ENCODE assay signal across 9 cellular contexts in the genomic region with DNA sequence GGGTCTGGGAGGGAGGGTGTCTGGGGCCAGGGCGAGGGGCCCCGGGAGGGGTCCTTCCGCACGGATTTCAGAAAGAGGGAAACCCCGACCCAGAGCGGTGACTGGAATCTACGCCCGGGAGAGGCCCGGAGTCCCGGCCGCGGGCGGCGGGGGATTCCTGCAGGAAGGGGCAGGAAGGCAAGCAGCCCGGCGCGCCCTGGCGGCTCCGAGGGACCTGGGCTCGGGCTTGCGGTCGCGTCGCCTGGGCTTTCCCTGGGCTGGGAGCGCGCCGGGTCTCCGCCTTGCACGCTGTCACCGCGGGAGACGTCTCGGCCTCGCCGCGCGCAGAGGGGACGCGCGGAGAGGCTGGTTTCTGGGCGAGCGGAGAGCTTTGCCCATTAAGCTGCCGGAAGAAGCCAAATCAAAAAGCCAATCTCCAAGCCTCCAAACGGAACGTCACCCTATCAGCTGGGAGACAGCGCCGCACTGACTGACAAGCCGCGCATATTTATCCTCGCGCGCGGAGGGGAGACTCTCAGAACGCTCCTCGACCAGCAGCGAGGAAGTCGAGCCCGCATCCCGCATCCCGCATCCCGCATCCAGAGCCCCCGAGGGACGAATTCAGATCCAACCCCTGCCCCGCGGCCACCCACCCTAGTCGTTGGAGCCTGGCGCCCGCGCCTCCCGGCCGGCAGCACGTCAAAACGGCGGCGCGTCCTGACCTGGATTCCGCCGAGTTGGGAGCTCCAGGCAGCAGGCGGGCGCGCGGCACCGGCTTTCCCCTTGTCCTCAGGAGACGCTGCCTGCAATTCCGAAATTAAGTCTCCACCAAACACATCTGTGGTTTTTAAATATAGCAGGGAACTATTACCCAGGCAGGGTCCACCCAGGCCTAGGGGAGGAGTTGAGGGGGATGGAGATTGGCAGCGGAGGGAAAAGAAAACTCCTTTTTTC. TPM values are rescaled to one million over a fixed set of nuclear protein-coding genes. Genes with fewer than 3 reads are reported as not detected.
DNase-seq lines count a peak whose midpoint lies in the region; ATAC-seq and TF ChIP-seq lines count a peak whose summit lies in the region.
"Had no signal": no experiment of that assay in that cellular context is flagged by ENCODE, and none has a peak within 500 bp of the region (broad histone marks: within the 10 kb centered on the region; RNA-seq: fewer than 3 reads in every experiment).

A gene with protein sequence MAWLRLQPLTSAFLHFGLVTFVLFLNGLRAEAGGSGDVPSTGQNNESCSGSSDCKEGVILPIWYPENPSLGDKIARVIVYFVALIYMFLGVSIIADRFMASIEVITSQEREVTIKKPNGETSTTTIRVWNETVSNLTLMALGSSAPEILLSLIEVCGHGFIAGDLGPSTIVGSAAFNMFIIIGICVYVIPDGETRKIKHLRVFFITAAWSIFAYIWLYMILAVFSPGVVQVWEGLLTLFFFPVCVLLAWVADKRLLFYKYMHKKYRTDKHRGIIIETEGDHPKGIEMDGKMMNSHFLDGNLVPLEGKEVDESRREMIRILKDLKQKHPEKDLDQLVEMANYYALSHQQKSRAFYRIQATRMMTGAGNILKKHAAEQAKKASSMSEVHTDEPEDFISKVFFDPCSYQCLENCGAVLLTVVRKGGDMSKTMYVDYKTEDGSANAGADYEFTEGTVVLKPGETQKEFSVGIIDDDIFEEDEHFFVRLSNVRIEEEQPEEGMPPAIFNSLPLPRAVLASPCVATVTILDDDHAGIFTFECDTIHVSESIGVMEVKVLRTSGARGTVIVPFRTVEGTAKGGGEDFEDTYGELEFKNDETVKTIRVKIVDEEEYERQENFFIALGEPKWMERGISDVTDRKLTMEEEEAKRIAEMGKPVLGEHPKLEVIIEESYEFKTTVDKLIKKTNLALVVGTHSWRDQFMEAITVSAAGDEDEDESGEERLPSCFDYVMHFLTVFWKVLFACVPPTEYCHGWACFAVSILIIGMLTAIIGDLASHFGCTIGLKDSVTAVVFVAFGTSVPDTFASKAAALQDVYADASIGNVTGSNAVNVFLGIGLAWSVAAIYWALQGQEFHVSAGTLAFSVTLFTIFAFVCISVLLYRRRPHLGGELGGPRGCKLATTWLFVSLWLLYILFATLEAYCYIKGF (minus strand): TSS at position 344 of the 933 bp plus-strand sequence. CDS start 20,529 bp downstream, outside the sequence.

- peak within 1 kb of the TSS; percentile 31 to 68 (median 59); a peak in 20 of 22 replicates for H3K9ac ChIP-seq in BLaER1 treated with 17β-estradiol and CSF1 and Interleukin-3, amounts not matched to agents 10 nM and 100 nM
- H3K9ac ChIP-seq in neural cell (ENCODE audit: low read length), result peak within 1 kb of the TSS; percentile 74

- peaks cover 20% of the 10 kb centered on the region for H3K4me1 Mint-ChIP-seq in activated T-cell treated with anti-CD3 and anti-CD28 coated beads, Interleukin-2, amount 50 U/mL, for 72 hours (ENCODE audit: low read depth)

- H3K27me3 Mint-ChIP-seq in activated T-cell treated with anti-CD3 and anti-CD28 coated beads, Interleukin-2, amount 50 U/mL, for 72 hours (ENCODE audit: low read depth), result peaks cover 72% of the 10 kb centered on the region

- peak within 1 kb of the TSS; percentile 96 to 100 (median 99) for H3K4me2 ChIP-seq in BLaER1 treated with 17β-estradiol and CSF1 and Interleukin-3, amounts not matched to agents 10 nM and 100 nM
- H3K4me2 ChIP-seq in neural cell (ENCODE audit: low read length), result peak within 1 kb of the TSS; percentile 74

- no peaks in the 10 kb centered on the region for H3K9me3 Mint-ChIP-seq in activated T-cell treated with anti-CD3 and anti-CD28 coated beads, Interleukin-2, amount 50 U/mL, for 72 hours

- no peaks in the 10 kb centered on the region for H3F3A ChIP-seq in neural cell (ENCODE audit: insufficient read depth, low read length, poor library complexity, severe bottlenecking)

- H3K9me3 ChIP-seq in BLaER1 treated with 17β-estradiol and CSF1 and Interleukin-3, amounts not matched to agents 10 nM and 100 nM (replicated peaks in 1 of 11), result 0 out of 22 replicates have a peak, but pooled peaks cover 0 to 10% (median 0%) of the 10 kb centered on the region in 11 experiments
- H3K9me3 ChIP-seq in neural cell (ENCODE audit: low read length), result no peaks in the 10 kb centered on the region

- H3K79me2 ChIP-seq in neural cell (replicated peaks; ENCODE audit: insufficient read depth, low read length), result no peaks in the 10 kb centered on the region

- H3K4me3 ChIP-seq in BLaER1 treated with 17β-estradiol and CSF1 and Interleukin-3, amounts not matched to agents 10 nM and 100 nM, result peak within 1 kb of the TSS; percentile 60 to 77 (median 66)
- peak within 1 kb of the TSS; percentile 85 for H3K4me3 ChIP-seq in neural cell (ENCODE audit: low read length)
- H3K4me3 ChIP-seq: K562 had no signal

- no peaks in the 10 kb centered on the region for H3K9me2 ChIP-seq in neural cell (ENCODE audit: insufficient read depth, low read length)

- TF ChIP-seq RAD21 in neural cell (conservative IDR thresholded peaks at IDR 0.05), result no peak

- peaks cover 0 to 27% (median 17%) of the 10 kb centered on the region in 11 experiments; a peak in 13 of 22 replicates for H4K20me1 ChIP-seq in BLaER1 treated with 17β-estradiol and CSF1 and Interleukin-3, amounts not matched to agents 10 nM and 100 nM
- no peaks in the 10 kb centered on the region for H4K20me1 ChIP-seq in neural cell (ENCODE audit: insufficient read depth)

- H3K36me3 Mint-ChIP-seq in activated T-cell treated with anti-CD3 and anti-CD28 coated beads, Interleukin-2, amount 50 U/mL, for 72 hours (ENCODE audit: insufficient read depth in 2 of 2), result peaks cover 1 to 2% of the 10 kb centered on the region in 2 donors

- peak within 1 kb of the TSS; percentile 80 to 89 for H3K4me3 Mint-ChIP-seq in activated T-cell treated with anti-CD3 and anti-CD28 coated beads, Interleukin-2, amount 50 U/mL, for 72 hours

- peak within 1 kb of the TSS; percentile 65 for H2AFZ ChIP-seq in neural cell (ENCODE audit: low read depth, low read length)

- peak; percentile 28 for TF ChIP-seq CTCF in neural cell (IDR thresholded peaks at IDR 0.05; ENCODE audit: poor library complexity, severe bottlenecking)

- DNase-seq in NCI-H146 (lab: John Stamatoyannopoulos, UW), result peak; percentile 65
- DNase-seq in activated T-cell treated with anti-CD3 and anti-CD28 coated beads, Interleukin-2, amount 50 U/mL, for 72 hours, result peak; percentile 36 to 37
- DNase-seq in foreskin melanocyte, result peak; percentile 15
- no peak for DNase-seq in NOMO-1 treated with dmso at 0.1 percent for 144 hours (lab: John Stamatoyannopoulos, UW; ENCODE audit: unreplicated experiment)

- no peak within 1 kb of the TSS for H3K27ac Mint-ChIP-seq in activated T-cell treated with anti-CD3 and anti-CD28 coated beads, Interleukin-2, amount 50 U/mL, for 72 hours

- ATAC-seq in GM19043 (IDR thresholded peaks at IDR 0.05; ENCODE audit: low read depth, unreplicated experiment) (peak; percentile 33), GM18517 (IDR thresholded peaks at IDR 0.05; ENCODE audit: unreplicated experiment) (no peak)
- peak; percentile 50 to 56 for ATAC-seq in activated T-cell treated with anti-CD3 and anti-CD28 coated beads, Interleukin-2, amount 50 U/mL, for 72 hours (replicated peaks in 1 of 2)
- ATAC-seq: K562 had no signal

- peak; percentile 76 for TF ChIP-seq EP300 in neural cell (conservative IDR thresholded peaks at IDR 0.05; ENCODE audit: poor library complexity, severe bottlenecking)

- no peak within 1 kb of the TSS for H3K27ac ChIP-seq in BLaER1 treated with 17β-estradiol and CSF1 and Interleukin-3, amounts not matched to agents 10 nM and 100 nM
- H3K27ac ChIP-seq in neural cell (ENCODE audit: low read length), result peak within 1 kb of the TSS; percentile 61

- H3K27me3 ChIP-seq in BLaER1 treated with 17β-estradiol and CSF1 and Interleukin-3, amounts not matched to agents 10 nM and 100 nM, result peaks cover 39 to 61% (median 50%) of the 10 kb centered on the region in 11 experiments
- peaks cover 12% of the 10 kb centered on the region for H3K27me3 ChIP-seq in neural cell (ENCODE audit: insufficient read depth, low read depth, low read length)

- H3K36me3 ChIP-seq in BLaER1 treated with 17β-estradiol and CSF1 and Interleukin-3, amounts not matched to agents 10 nM and 100 nM, result no peaks in the 10 kb centered on the region
- H3K36me3 ChIP-seq in neural cell (ENCODE audit: insufficient read depth, low read length), result no peaks in the 10 kb centered on the region

- H3K4me1 ChIP-seq in BLaER1 treated with 17β-estradiol and CSF1 and Interleukin-3, amounts not matched to agents 10 nM and 100 nM, result peaks cover 17 to 38% (median 34%) of the 10 kb centered on the region in 10 experiments; a peak in 19 of 20 replicates

TF ChIP-seq in neural cell, 6 proteins besides CTCF, POLR2A, EP300 and RAD21 (continues in another document):
- TF ChIP-seq, protein P1, sequence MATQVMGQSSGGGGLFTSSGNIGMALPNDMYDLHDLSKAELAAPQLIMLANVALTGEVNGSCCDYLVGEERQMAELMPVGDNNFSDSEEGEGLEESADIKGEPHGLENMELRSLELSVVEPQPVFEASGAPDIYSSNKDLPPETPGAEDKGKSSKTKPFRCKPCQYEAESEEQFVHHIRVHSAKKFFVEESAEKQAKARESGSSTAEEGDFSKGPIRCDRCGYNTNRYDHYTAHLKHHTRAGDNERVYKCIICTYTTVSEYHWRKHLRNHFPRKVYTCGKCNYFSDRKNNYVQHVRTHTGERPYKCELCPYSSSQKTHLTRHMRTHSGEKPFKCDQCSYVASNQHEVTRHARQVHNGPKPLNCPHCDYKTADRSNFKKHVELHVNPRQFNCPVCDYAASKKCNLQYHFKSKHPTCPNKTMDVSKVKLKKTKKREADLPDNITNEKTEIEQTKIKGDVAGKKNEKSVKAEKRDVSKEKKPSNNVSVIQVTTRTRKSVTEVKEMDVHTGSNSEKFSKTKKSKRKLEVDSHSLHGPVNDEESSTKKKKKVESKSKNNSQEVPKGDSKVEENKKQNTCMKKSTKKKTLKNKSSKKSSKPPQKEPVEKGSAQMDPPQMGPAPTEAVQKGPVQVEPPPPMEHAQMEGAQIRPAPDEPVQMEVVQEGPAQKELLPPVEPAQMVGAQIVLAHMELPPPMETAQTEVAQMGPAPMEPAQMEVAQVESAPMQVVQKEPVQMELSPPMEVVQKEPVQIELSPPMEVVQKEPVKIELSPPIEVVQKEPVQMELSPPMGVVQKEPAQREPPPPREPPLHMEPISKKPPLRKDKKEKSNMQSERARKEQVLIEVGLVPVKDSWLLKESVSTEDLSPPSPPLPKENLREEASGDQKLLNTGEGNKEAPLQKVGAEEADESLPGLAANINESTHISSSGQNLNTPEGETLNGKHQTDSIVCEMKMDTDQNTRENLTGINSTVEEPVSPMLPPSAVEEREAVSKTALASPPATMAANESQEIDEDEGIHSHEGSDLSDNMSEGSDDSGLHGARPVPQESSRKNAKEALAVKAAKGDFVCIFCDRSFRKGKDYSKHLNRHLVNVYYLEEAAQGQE (IDR thresholded peaks at IDR 0.05; ENCODE audit: borderline replicate concordance), result peak; percentile 36
- TF ChIP-seq POLR2AphosphoS5 (IDR thresholded peaks at IDR 0.05) (peak; percentile 75), MXI1 (conservative IDR thresholded peaks at IDR 0.05; ENCODE audit: poor library complexity, severe bottlenecking) (peak; percentile 74), EZH2 (IDR thresholded peaks at IDR 0.05; ENCODE audit: borderline replicate concordance, insufficient read depth, low read length, poor library complexity, severe bottlenecking) (no peak)

RNA-seq across cellular contexts. Expression of the gene that starts here (rescaled TPM):
- under 1 TPM; 0.55 to 0.93 TPM for total RNA-seq in activated T-cell treated with anti-CD3 and anti-CD28 coated beads, Interleukin-2, amount 50 U/mL, for 72 hours
- 2.9 and 5.0 TPM in 2 replicates for polyA plus RNA-seq in neural cell
- 13.6 and 16.8 TPM in 2 replicates for polyA minus RNA-seq in neural cell
- total RNA-seq: K562 had no signal
- polyA plus RNA-seq: K562 had no signal

Comparison
In these comparisons a context has a peak if more than half of its experiments do, and no peak if none do; other contexts are left out.
1. Peak in DNase-seq and ATAC-seq in activated T-cell treated with anti-CD3 and anti-CD28 coated beads, Interleukin-2, amount 50 U/mL, for 72 hours; RNA of the gene not detected or under 1 TPM.